In genomic region chr3:107690522-107691138, GRCh38 we compare ENCODE assay signal across 9 cellular contexts.
DNase-seq lines count a peak whose midpoint lies in the region; ATAC-seq and TF ChIP-seq lines count a peak whose summit lies in the region.
"Had no signal": no experiment of that assay in that cellular context is flagged by ENCODE, and none has a peak within 500 bp of the region (broad histone marks: within the 10 kb centered on the region; RNA-seq: fewer than 3 reads in every experiment).

No MANE protein-coding gene starts in this region.

- TF ChIP-seq POLR2A in stomach (IDR thresholded peaks at IDR 0.05), result no peak

- no peaks in the 10 kb centered on the region for H3K27me3 Mint-ChIP-seq in activated T-helper 17 cell treated with anti-CD3 and anti-CD28 coated beads, Interleukin-2, amount 50 U/mL, for 72 hours

- peak; percentile 62 for ATAC-seq in HG02588 (IDR thresholded peaks at IDR 0.05; ENCODE audit: unreplicated experiment)
- ATAC-seq in activated T-helper 17 cell treated with anti-CD3 and anti-CD28 coated beads, Interleukin-2, amount 50 U/mL, for 72 hours (replicated peaks), result peak; percentile 37
- ATAC-seq in HG03045 (IDR thresholded peaks at IDR 0.05; ENCODE audit: unreplicated experiment), result no peak

- WGBS in stomach, 5 donors, result 17 to 33% (median 21%) methylated on average over 2 of the region's 2 CpGs

- no peaks in the 10 kb centered on the region for H3K9me3 ChIP-seq in right atrium auricular region
- H3K9me3 ChIP-seq in stomach, result no peaks in the 10 kb centered on the region
- H3K9me3 ChIP-seq: BLaER1 had no signal

- H3K27ac ChIP-seq in right atrium auricular region, result no peak overlapping the region
- no peak overlapping the region for H3K27ac ChIP-seq in stomach
- H3K27ac ChIP-seq: BLaER1 had no signal

- no peak overlapping the region for H3K4me3 Mint-ChIP-seq in activated T-helper 17 cell treated with anti-CD3 and anti-CD28 coated beads, Interleukin-2, amount 50 U/mL, for 72 hours

- intact Hi-C loops in stomach (cut with DNase I; ENCODE audit: low total_unique reads), result no loop called here

- H3K4me1 ChIP-seq in right atrium auricular region (no peaks in the 10 kb centered on the region), stomach (no peaks in the 10 kb centered on the region)

- no peaks in the 10 kb centered on the region for H3K36me3 Mint-ChIP-seq in activated T-helper 17 cell treated with anti-CD3 and anti-CD28 coated beads, Interleukin-2, amount 50 U/mL, for 72 hours (ENCODE audit: low read depth)

- TF ChIP-seq EP300 in stomach (IDR thresholded peaks at IDR 0.05), result no peak

- no peak overlapping the region for H3K27ac Mint-ChIP-seq in activated T-helper 17 cell treated with anti-CD3 and anti-CD28 coated beads, Interleukin-2, amount 50 U/mL, for 72 hours

- H3K36me3 ChIP-seq in right atrium auricular region, result no peaks in the 10 kb centered on the region
- no peaks in the 10 kb centered on the region for H3K36me3 ChIP-seq in stomach
- H3K36me3 ChIP-seq: BLaER1 had no signal

- no peak overlapping the region for H3K4me3 ChIP-seq in right atrium auricular region
- H3K4me3 ChIP-seq in stomach, result no peak overlapping the region
- H3K4me3 ChIP-seq: BLaER1 had no signal

- DNase-seq in DMS53 (lab: John Stamatoyannopoulos, UW), result peak; percentile 77
- no peak for DNase-seq in DMS53 treated with DMSO at 0.1 percent for 48 hours (lab: John Stamatoyannopoulos, UW; ENCODE audit: unreplicated experiment)
- peak; percentile 54 for DNase-seq in NCI-H2029 (lab: John Stamatoyannopoulos, UW)
- DNase-seq in right atrium auricular region (ENCODE audit: low spot score), result no peak
- no peak for DNase-seq in stomach

- peak; percentile 32 to 65 for TF ChIP-seq CTCF in right atrium auricular region (IDR thresholded peaks at IDR 0.05)
- TF ChIP-seq CTCF in stomach (IDR thresholded peaks at IDR 0.05), result peak in 5 of 7 experiments; percentile 21 to 57 (median 37)

- H3K4me1 Mint-ChIP-seq in activated T-helper 17 cell treated with anti-CD3 and anti-CD28 coated beads, Interleukin-2, amount 50 U/mL, for 72 hours, result no peaks in the 10 kb centered on the region

- H3K27me3 ChIP-seq in right atrium auricular region (no peaks in the 10 kb centered on the region), stomach (no peaks in the 10 kb centered on the region)
- H3K27me3 ChIP-seq: BLaER1 had no signal

- no peaks in the 10 kb centered on the region for H3K9me3 Mint-ChIP-seq in activated T-helper 17 cell treated with anti-CD3 and anti-CD28 coated beads, Interleukin-2, amount 50 U/mL, for 72 hours

Comparison
In these comparisons a context has a peak if more than half of its experiments do, and no peak if none do; other contexts are left out.
1. DNase-seq: peak in DMS53 (single experiment) and NCI-H2029 (single experiment); none in DMS53 treated with DMSO at 0.1 percent for 48 hours (single experiment), right atrium auricular region (single experiment) and stomach (single experiment).